In the genomic region with DNA sequence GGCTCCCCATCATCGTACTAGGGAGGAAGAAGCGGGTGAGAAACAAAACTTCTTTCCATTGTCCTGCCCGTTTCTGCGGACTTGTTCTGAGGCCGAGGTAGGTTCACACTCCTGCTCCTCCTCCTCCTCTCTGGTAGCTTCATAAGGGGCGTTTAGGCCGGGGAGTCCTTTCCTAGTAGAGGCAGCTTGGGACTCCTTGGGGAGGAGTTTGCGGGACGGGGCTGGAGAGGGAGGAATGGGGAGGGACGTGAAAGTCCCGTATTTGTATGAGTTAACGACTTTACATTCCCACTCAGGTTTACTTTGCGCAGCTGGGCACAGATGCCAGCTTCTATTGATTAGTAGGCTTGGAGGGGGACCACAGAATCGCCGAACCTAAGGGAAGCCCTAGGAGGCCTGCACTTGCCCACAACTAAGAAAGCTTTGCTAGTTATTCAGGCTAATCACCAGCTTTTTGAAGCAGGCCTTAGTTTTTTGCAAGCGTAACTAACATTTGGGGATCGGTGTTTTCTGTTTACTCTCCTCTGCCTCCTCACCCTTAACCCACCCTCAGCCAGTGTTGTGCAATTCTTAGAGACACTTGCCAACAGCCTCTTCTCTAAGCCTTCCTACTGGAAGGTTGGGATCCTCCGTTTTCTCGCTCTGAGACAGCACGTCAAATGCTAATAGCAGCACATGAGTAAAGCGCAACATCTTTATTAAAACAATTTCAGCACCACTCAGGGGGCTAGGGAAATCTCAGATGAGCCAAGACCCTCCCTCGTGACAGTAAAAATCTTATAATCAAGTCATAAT, we compare ENCODE assay signal across 8 cellular contexts. TPM values are rescaled to one million over a fixed set of nuclear protein-coding genes. Genes with fewer than 3 reads are reported as not detected.
DNase-seq lines count a peak whose midpoint lies in the region; ATAC-seq lines count a peak whose summit lies in the region.

No MANE protein-coding gene starts in this region.

- intact Hi-C loops in left cardiac atrium (cut with DNase I), result loop anchor here (5.0 to 10.0 kb wide), 5 partner anchors 58 to 343 kb away; a partner anchor contains a TSS

- no peak for ATAC-seq in left cardiac atrium

- peak; percentile 62 to 72 for DNase-seq in NCI-H524 (lab: John Stamatoyannopoulos, UW)
- no peak for DNase-seq in NCI-H524 treated with DMSO at 0.1 percent for 48 hours (lab: John Stamatoyannopoulos, UW)
- peak; percentile 16 for DNase-seq in SK-N-DZ (ENCODE audit: low spot score)
- peak; percentile 30 for DNase-seq in left cardiac atrium
- DNase-seq in renal cortical epithelial cell (ENCODE audit: low read depth), result peak; percentile 32
- DNase-seq in activated effector memory CD4-positive, alpha-beta T cell treated with Interleukin-2 at 50 U/mL for 16 hours, result no peak
- no peak for DNase-seq in cerebellum (ENCODE audit: low spot score)
- no peak for DNase-seq in retina

RNA-seq across cellular contexts. Expression of a gene that starts 0.5 kb away (rescaled TPM):
- polyA plus RNA-seq in SK-N-DZ (2014; cell fraction: cytosol; rRNA removed), result 0.20 and 1.4 TPM in 2 replicates
- not detected in 2 replicates for polyA plus RNA-seq in SK-N-DZ (2014; cell fraction: nucleus; rRNA removed)
- 10 to 100 TPM; 15.9 to 20.8 TPM for total RNA-seq in left cardiac atrium
- 2.1 and 15.3 TPM in 2 replicates for total RNA-seq in renal cortical epithelial cell
- total RNA-seq in cerebellum, result 2.6 TPM

RNA-seq across cellular contexts. Expression of a gene that starts 3.7 kb away (rescaled TPM):
- 0.17 TPM in 1 of 2 replicates, not detected in the other for polyA plus RNA-seq in SK-N-DZ (2014; cell fraction: cytosol; rRNA removed)
- polyA plus RNA-seq in SK-N-DZ (2014; cell fraction: nucleus; rRNA removed), result 0.19 TPM in 1 of 2 replicates, not detected in the other
- total RNA-seq in left cardiac atrium (10 to 100 TPM in 1 of 2 donors, 1 to 10 TPM in 1; 7.1 to 13.0 TPM), renal cortical epithelial cell (2.3 and 4.5 TPM in 2 replicates), cerebellum (1.5 TPM)

RNA-seq across cellular contexts. Expression of a gene that starts 43.4 kb away (rescaled TPM):
- polyA plus RNA-seq in SK-N-DZ (2014; cell fraction: cytosol; rRNA removed), result not detected in 2 replicates
- polyA plus RNA-seq in SK-N-DZ (2014; cell fraction: nucleus; rRNA removed), result not detected in 2 replicates
- total RNA-seq in left cardiac atrium (not detected), renal cortical epithelial cell (not detected in 2 replicates), cerebellum (not detected)

Comparison
In these comparisons a context has a peak if more than half of its experiments do, and no peak if none do; other contexts are left out.
1. DNase-seq: peak in NCI-H524 (2 of 2), SK-N-DZ (single experiment), left cardiac atrium (single experiment) and renal cortical epithelial cell (single experiment); none in NCI-H524 treated with DMSO at 0.1 percent for 48 hours (single experiment), activated effector memory CD4-positive, alpha-beta T cell treated with Interleukin-2 at 50 U/mL for 16 hours (single experiment), cerebellum (single experiment) and retina (single experiment).